ENCODE assay signal across 19 cellular contexts in genomic region chr5:31156761-31157160, GRCh38. TPM values are rescaled to one million over a fixed set of nuclear protein-coding genes. Genes with fewer than 3 reads are reported as not detected.
A peak's percentile ranks its signal among the peaks of the same experiment; 100 is the strongest.
DNase-seq lines count a peak whose midpoint lies in the region; ATAC-seq and TF ChIP-seq lines count a peak whose summit lies in the region.
"Had no signal": no experiment of that assay in that cellular context is flagged by ENCODE, and none has a peak within 500 bp of the region (broad histone marks: within the 10 kb centered on the region; RNA-seq: fewer than 3 reads in every experiment).

No MANE protein-coding gene starts in this region.

- H3K27me3 Mint-ChIP-seq in neural crest cell (ENCODE audit: low read depth) = peaks cover 81% of the 10 kb centered on the region
- peaks cover 14% of the 10 kb centered on the region for H3K27me3 Mint-ChIP-seq in type B pancreatic cell
- H3K27me3 Mint-ChIP-seq: B cell; CD4-positive, alpha-beta T cell had no signal

- H3K4me1 Mint-ChIP-seq in neural crest cell = peaks cover 69% of the 10 kb centered on the region
- peaks cover 5% of the 10 kb centered on the region for H3K4me1 Mint-ChIP-seq in type B pancreatic cell (ENCODE audit: unreplicated experiment)
- H3K4me1 Mint-ChIP-seq: B cell had no signal

- no peak for TF ChIP-seq CTCF in neural crest cell (conservative IDR thresholded peaks at IDR 0.05)
- no peak for TF ChIP-seq CTCF in type B pancreatic cell (conservative IDR thresholded peaks at IDR 0.05)

- peak; percentile 58 for DNase-seq in medulla oblongata (ENCODE audit: extremely low spot score)
- DNase-seq in neural crest cell (ENCODE audit: low read depth, low spot score) = no peak
- DNase-seq in putamen (ENCODE audit: low spot score) = peak; percentile 16
- peak; percentile 28 for DNase-seq in superior temporal gyrus (ENCODE audit: extremely low spot score)
- DNase-seq in NCI-H510A (lab: John Stamatoyannopoulos, UW) = no peak
- no peak for DNase-seq in type B pancreatic cell (ENCODE audit: extremely low spot score, unreplicated experiment)
- DNase-seq in left colon = no peak
- no peak for DNase-seq in AG20443 (ENCODE audit: low spot score)
- DNase-seq: 8988T; ACHN; AML-193; Caco-2; Calu3; CD4-positive, alpha-beta T cell; CD8-positive, alpha-beta T cell; DMS79 treated with DMSO at 0.1 percent for 48 hours; GDM1 had no signal

- ATAC-seq in left colon = no peak
- ATAC-seq: CD8-positive, alpha-beta T cell; GM12878 had no signal

- H3K9me3 Mint-ChIP-seq in neural crest cell = no peaks in the 10 kb centered on the region
- no peaks in the 10 kb centered on the region for H3K9me3 Mint-ChIP-seq in type B pancreatic cell
- H3K9me3 Mint-ChIP-seq: CD8-positive, alpha-beta T cell had no signal

- H3K36me3 Mint-ChIP-seq in neural crest cell (ENCODE audit: low read depth) (no peaks in the 10 kb centered on the region), type B pancreatic cell (no peaks in the 10 kb centered on the region)
- H3K36me3 Mint-ChIP-seq: CD8-positive, alpha-beta T cell had no signal

- intact Hi-C loops in left colon (cut with DNase I, micrococcal nuclease) = no loop called here

- H3K27ac Mint-ChIP-seq in neural crest cell (ENCODE audit: unreplicated experiment) (peak overlapping the region; percentile 12), type B pancreatic cell (no peak overlapping the region)
- H3K27ac Mint-ChIP-seq: B cell; CD4-positive, alpha-beta T cell; CD8-positive, alpha-beta T cell had no signal

- no peak overlapping the region for H3K4me3 Mint-ChIP-seq in neural crest cell
- H3K4me3 Mint-ChIP-seq in type B pancreatic cell = no peak overlapping the region
- H3K4me3 Mint-ChIP-seq: B cell; CD4-positive, alpha-beta T cell; CD8-positive, alpha-beta T cell had no signal

RNA-seq across cellular contexts. Expression of gene CDH6, which starts 36.7 kb away (rescaled TPM):
- total RNA-seq in neural crest cell (233 and 247 TPM in 2 replicates), type B pancreatic cell (ENCODE audit: low replicate concordance) (13.2 and 127 TPM in 2 replicates), left colon (1 to 10 TPM in 1 of 2 donors, under 1 TPM in 1; 0.61 to 1.1 TPM)
- total RNA-seq: B cell; CD4-positive, alpha-beta T cell; CD8-positive, alpha-beta T cell; GM12878 had no signal

Comparison
In these comparisons a context has a peak if more than half of its experiments do, and no peak if none do; other contexts are left out.
1. DNase-seq: peak in medulla oblongata (single experiment), putamen (single experiment) and superior temporal gyrus (single experiment); none in neural crest cell (single experiment), NCI-H510A (single experiment), type B pancreatic cell (single experiment), left colon (0 of 2) and AG20443 (single experiment).